ENCODE assay signal across 15 cellular contexts in genomic region chr7:139955098-139955820, GRCh38.
DNase-seq lines count a peak whose midpoint lies in the region; ATAC-seq, FAIRE-seq and TF ChIP-seq lines count a peak whose summit lies in the region.
"Had no signal": no experiment of that assay in that cellular context is flagged by ENCODE, and none has a peak within 500 bp of the region (broad histone marks: within the 10 kb centered on the region; RNA-seq: fewer than 3 reads in every experiment).

No MANE protein-coding gene starts in this region.

- H3K79me2 ChIP-seq in H1 (ENCODE audit: control insufficient read depth in 1 of 2, insufficient read depth in 2 of 2, low read length in 2 of 2), result no peaks in the 10 kb centered on the region

- TF ChIP-seq POLR2A in IMR-90 (IDR thresholded peaks at IDR 0.05; ENCODE audit: low read depth, low read length), result no peak
- no peak for TF ChIP-seq POLR2A in H1 (IDR thresholded peaks at IDR 0.05; ENCODE audit: control extremely low read depth in 1 of 2, low read depth in 2 of 2, low read length in 2 of 2)

- in situ Hi-C loops in IMR-90 (cut with MboI; ENCODE audit: low sequenced_read_pairs), result no loop called here

- no peak for TF ChIP-seq CTCF in IMR-90 (conservative IDR thresholded peaks at IDR 0.05; ENCODE audit: low read depth, low read length)
- no peak for TF ChIP-seq CTCF in H1 (IDR thresholded peaks at IDR 0.05; ENCODE audit: control extremely low read depth in 1 of 3, insufficient read depth in 1 of 3, low read depth in 1 of 3, low read length in 3 of 3)

- no peak for TF ChIP-seq RAD21 in IMR-90 (IDR thresholded peaks at IDR 0.05; ENCODE audit: low read length)
- no peak for TF ChIP-seq RAD21 in H1 (IDR thresholded peaks at IDR 0.05 in 1 of 2, conservative IDR thresholded peaks at IDR 0.05 in 1 of 2; ENCODE audit: low read depth in 2 of 2, low read length in 2 of 2)

- H2AK5ac ChIP-seq in IMR-90 (ENCODE audit: low read depth, low read length), result no peak overlapping the region; the same call in 1 of the 2 replicates
- no peak overlapping the region for H2AK5ac ChIP-seq in H1 (ENCODE audit: low read depth, low read length)
- peak overlapping the region; percentile 6 for H2AK5ac ChIP-seq in neuronal stem cell (ENCODE audit: low read depth, low read length)

- no peak for ATAC-seq in IMR-90 (ENCODE audit: low read depth)
- no peak for ATAC-seq in GM21515 (IDR thresholded peaks at IDR 0.05; ENCODE audit: unreplicated experiment)

- H2BK20ac ChIP-seq in IMR-90 (ENCODE audit: low read depth, low read length) (peak overlapping the region; percentile 57; the same call in 1 of the 2 replicates), H1 (ENCODE audit: low read length) (no peak overlapping the region)

- dilution Hi-C loops in IMR-90 (cut with HindIII; ENCODE audit: low sequenced_read_pairs, unreplicated experiment), result no loop called here

- H2BK5ac ChIP-seq in IMR-90 (ENCODE audit: low read depth, low read length, poor library complexity, severe bottlenecking), result no peak overlapping the region
- no peak overlapping the region for H2BK5ac ChIP-seq in H1 (ENCODE audit: low read depth, low read length)
- H2BK5ac ChIP-seq in neuronal stem cell (ENCODE audit: low read length), result no peak overlapping the region

- no peak overlapping the region; the same call in 1 of the 2 replicates for H3K9ac ChIP-seq in IMR-90 (ENCODE audit: low read depth, low read length)
- H3K9ac ChIP-seq in H1 (replicated peaks in 1 of 4; ENCODE audit: extremely low read depth in 1 of 4, low read depth in 3 of 4, low read length in 3 of 4), result no peak overlapping the region
- no peak overlapping the region for H3K9ac ChIP-seq in neuronal stem cell (ENCODE audit: low read depth, low read length, poor library complexity)
- H3K9ac ChIP-seq: GM23248 had no signal

- H3K27ac ChIP-seq in IMR-90 (ENCODE audit: insufficient read depth, low read length), result peak overlapping the region; percentile 35; the same call in 1 of the 2 replicates
- H3K27ac ChIP-seq in H1 (ENCODE audit: low read depth, low read length), result no peak overlapping the region
- H3K27ac ChIP-seq in neuronal stem cell (replicated peaks; ENCODE audit: low read length), result no peak overlapping the region
- H3K27ac ChIP-seq: C4-2B, GM23248 had no signal

- no peak overlapping the region for H4K91ac ChIP-seq in IMR-90 (ENCODE audit: insufficient read depth, low read depth, low read length)
- H4K91ac ChIP-seq in H1 (replicated peaks; ENCODE audit: insufficient read length, low read length), result no peak overlapping the region
- no peak overlapping the region for H4K91ac ChIP-seq in neuronal stem cell (ENCODE audit: low read depth, low read length, poor library complexity)

- H3K23me2 ChIP-seq in H1 (ENCODE audit: low read depth, low read length), result no peaks in the 10 kb centered on the region

- H3K23ac ChIP-seq in IMR-90 (ENCODE audit: low read depth, low read length), result no peak overlapping the region
- H3K23ac ChIP-seq in H1 (ENCODE audit: insufficient read length), result no peak overlapping the region
- no peak overlapping the region for H3K23ac ChIP-seq in neuronal stem cell (ENCODE audit: low read depth, low read length, poor library complexity)

- H4K8ac ChIP-seq in IMR-90 (ENCODE audit: low read depth in 2 of 2, low read length in 2 of 2) (no peak overlapping the region), H1 (ENCODE audit: extremely low read depth, insufficient read depth, low read length) (no peak overlapping the region), neuronal stem cell (ENCODE audit: low read depth, low read length) (no peak overlapping the region)

- POLR2A ChIA-PET in IMR-90 (lab: Charles Lee; ENCODE audit: unreplicated experiment) (no interaction called here), H1 (lab: Charles Lee; ENCODE audit: partially characterized antibody) (no interaction called here)

- H3K56ac ChIP-seq in IMR-90 (ENCODE audit: extremely low read depth, insufficient read depth, low read length) (no peak overlapping the region), H1 (replicated peaks; ENCODE audit: insufficient read length, low read depth, low read length) (no peak overlapping the region)

- H3K4me3 ChIP-seq in IMR-90 (ENCODE audit: insufficient read depth, low read depth, low read length), result no peak overlapping the region
- H3K4me3 ChIP-seq in H1 (ENCODE audit: extremely low read depth in 1 of 4, insufficient read depth in 2 of 4, low read depth in 3 of 4, low read length in 4 of 4), result no peak overlapping the region
- H3K4me3 ChIP-seq in neuronal stem cell (ENCODE audit: low read length in 2 of 2), result peak overlapping the region in 1 of 2 donors; percentile 8
- H3K4me3 ChIP-seq: GM23248, HAP-1 had no signal

- H2BK12ac ChIP-seq in H1 (ENCODE audit: low read depth, low read length) (no peak overlapping the region), neuronal stem cell (ENCODE audit: low read length) (no peak overlapping the region)

- no peak for FAIRE-seq in H1 (lab: Jason Lieb, UNC)
- FAIRE-seq: A204.1 had no signal

- H3K4me1 ChIP-seq in IMR-90 (ENCODE audit: control insufficient read depth, insufficient read depth, low read length), result peaks cover 19% of the 10 kb centered on the region
- peaks cover 1 to 11% (median 3%) of the 10 kb centered on the region in 4 experiments; a peak in 4 of 7 replicates for H3K4me1 ChIP-seq in H1 (replicated peaks in 1 of 4; ENCODE audit: control insufficient read depth in 3 of 4, insufficient read depth in 4 of 4, low read length in 3 of 4)
- H3K4me1 ChIP-seq in neuronal stem cell (ENCODE audit: control insufficient read depth in 2 of 2, insufficient read depth in 1 of 2, low read depth in 1 of 2, low read length in 2 of 2), result peaks cover 0 to 6% of the 10 kb centered on the region in 2 donors
- H3K4me1 ChIP-seq: HAP-1 had no signal

- H3K36me3 ChIP-seq in IMR-90 (ENCODE audit: control insufficient read depth, insufficient read depth, low read length) (peaks cover 5% of the 10 kb centered on the region; the same call in 1 of the 2 replicates), H1 (ENCODE audit: control insufficient read depth in 2 of 4, insufficient read depth in 4 of 4, low read length in 3 of 4) (no peaks in the 10 kb centered on the region), neuronal stem cell (replicated peaks in 1 of 2; ENCODE audit: control insufficient read depth in 2 of 2, insufficient read depth in 2 of 2, low read length in 2 of 2) (no peaks in the 10 kb centered on the region)
- H3K36me3 ChIP-seq: HAP-1 had no signal

- TF ChIP-seq EP300 in H1 (IDR thresholded peaks at IDR 0.05; ENCODE audit: borderline replicate concordance in 1 of 2, low read depth in 2 of 2, low read length in 2 of 2), result no peak

- H2AFZ ChIP-seq in IMR-90 (replicated peaks; ENCODE audit: low read length, poor library complexity) (no peak overlapping the region), H1 (ENCODE audit: low read length) (0 out of 2 replicates have a peak overlapping the region, but pooled peaks have one; percentile 3), neuronal stem cell (ENCODE audit: low read length) (no peak overlapping the region)
- H2AFZ ChIP-seq: GM23248 had no signal

- no peak overlapping the region for H2AK9ac ChIP-seq in IMR-90 (replicated peaks; ENCODE audit: low read depth, low read length, poor library complexity)

- no peaks in the 10 kb centered on the region for H3K9me3 ChIP-seq in IMR-90 (ENCODE audit: control insufficient read depth, insufficient read depth, low read length)
- H3K9me3 ChIP-seq in H1 (ENCODE audit: insufficient read depth in 2 of 2, low read depth in 1 of 2, low read length in 1 of 2), result no peaks in the 10 kb centered on the region
- H3K9me3 ChIP-seq in neuronal stem cell (replicated peaks in 1 of 2; ENCODE audit: control insufficient read depth in 2 of 2, insufficient read depth in 1 of 2, low read depth in 1 of 2, low read length in 2 of 2), result no peaks in the 10 kb centered on the region
- H3K9me3 ChIP-seq: Caco-2, HAP-1 had no signal

- H3K27me3 ChIP-seq in IMR-90 (ENCODE audit: control insufficient read depth, insufficient read depth, low read length) (peaks cover 2% of the 10 kb centered on the region; the same call in 1 of the 2 replicates), H1 (replicated peaks in 1 of 4; ENCODE audit: control insufficient read depth in 3 of 4, extremely low read depth in 1 of 4, insufficient read depth in 3 of 4, low read length in 3 of 4) (no peaks in the 10 kb centered on the region), neuronal stem cell (ENCODE audit: control insufficient read depth in 3 of 3, insufficient read depth in 3 of 3, low read depth in 1 of 3, low read length in 3 of 3) (peaks cover 0 to 12% (median 0%) of the 10 kb centered on the region in 3 experiments)

- no peak overlapping the region for H3K4me2 ChIP-seq in IMR-90 (ENCODE audit: low read depth, low read length)
- H3K4me2 ChIP-seq in H1 (ENCODE audit: insufficient read depth in 1 of 2, low read depth in 2 of 2, low read length in 2 of 2), result no peak overlapping the region
- no peak overlapping the region for H3K4me2 ChIP-seq in neuronal stem cell (ENCODE audit: insufficient read depth, low read length, poor library complexity, severe bottlenecking)

- H3K4ac ChIP-seq in IMR-90 (ENCODE audit: low read depth, low read length) (no peak overlapping the region; the same call in 1 of the 2 replicates), H1 (replicated peaks; ENCODE audit: insufficient read length, low read depth, low read length) (no peak overlapping the region), neuronal stem cell (ENCODE audit: low read length) (no peak overlapping the region)

- no peaks in the 10 kb centered on the region for H3K79me1 ChIP-seq in IMR-90 (ENCODE audit: low read depth in 1 of 2, low read length in 2 of 2)
- H3K79me1 ChIP-seq in H1 (ENCODE audit: low read depth, low read length), result no peaks in the 10 kb centered on the region
- H3K79me1 ChIP-seq in neuronal stem cell (ENCODE audit: low read depth, low read length), result no peaks in the 10 kb centered on the region

- H3K14ac ChIP-seq in IMR-90 (replicated peaks; ENCODE audit: low read depth, low read length) (no peak overlapping the region), H1 (ENCODE audit: insufficient read length) (no peak overlapping the region), neuronal stem cell (ENCODE audit: low read length) (no peak overlapping the region)

- WGBS in IMR-90 (ENCODE audit: extremely low coverage in 2 of 2, insufficient read length in 1 of 2), 2 experiments, result 88% methylated on average over 16 of the region's 17 CpGs; no CpG with 5 or more reads in 1 of the 2 experiments
- 85% methylated on average over 17 of the region's 17 CpGs; no CpG with 5 or more reads in 1 of the 2 experiments for WGBS in H1 (ENCODE audit: extremely low coverage in 1 of 2, insufficient coverage in 1 of 2, insufficient read length in 1 of 2, insufficient replicate concordance in 2 of 2, low coverage in 1 of 2, low lambda C conversion rate in 2 of 2, missing lambda C conversion rate in 1 of 2), 2 experiments
- WGBS in neuronal stem cell (ENCODE audit: extremely low coverage in 2 of 2, insufficient read length in 2 of 2, insufficient replicate concordance in 1 of 2), 2 donors, result no CpG with 5 or more reads among the region's 17 CpGs

- CTCF ChIA-PET in IMR-90 (lab: Yijun Ruan, JAX), result interaction anchor here (0.6 kb wide), 1 partner anchor 77 kb away, joined by 4 read pairs; no protein-coding TSS in a partner anchor
- CTCF ChIA-PET in H1 (lab: Charles Lee; ENCODE audit: partially characterized antibody), result interaction anchor here (1.2 to 2.7 kb wide), 5 partner anchors 10 to 308 kb away, joined by 3 to 7 read pairs (median 3); no protein-coding TSS in a partner anchor

- peaks cover 10% of the 10 kb centered on the region for H4K20me1 ChIP-seq in IMR-90 (ENCODE audit: insufficient read depth, low read length)
- no peaks in the 10 kb centered on the region for H4K20me1 ChIP-seq in H1 (replicated peaks in 1 of 2; ENCODE audit: control insufficient read depth in 1 of 2, insufficient read depth in 2 of 2, low read length in 2 of 2)

- H3K9me1 ChIP-seq in IMR-90 (ENCODE audit: insufficient read depth, low read length), result peaks cover 12% of the 10 kb centered on the region

- H2BK15ac ChIP-seq in IMR-90 (ENCODE audit: low read depth, low read length) (no peak overlapping the region), H1 (ENCODE audit: low read length) (no peak overlapping the region), neuronal stem cell (ENCODE audit: low read length) (no peak overlapping the region)

- peak; percentile 22 for DNase-seq in ELF-1 (ENCODE audit: low read depth, low spot score)
- no peak for DNase-seq in IMR-90
- DNase-seq in H1 (ENCODE audit: low read depth in 1 of 2, low spot score in 2 of 2), result no peak
- no peak for DNase-seq in neuronal stem cell (ENCODE audit: low spot score)
- no peak for DNase-seq in OCI-M1 (lab: John Stamatoyannopoulos, UW)
- no peak for DNase-seq in stimulated activated CD4-positive, alpha-beta T cell treated with anti-CD3 and anti-CD28 coated beads, Interleukin-1b, Interleukin-23, amount 100 ng/mL, for 48 hours
- DNase-seq: Caco-2; CD8-positive, alpha-beta memory T cell; DND-41; GF-D8; GM23248 had no signal

- H2BK120ac ChIP-seq in IMR-90 (ENCODE audit: low read depth, low read length) (no peak overlapping the region; the same call in 1 of the 2 replicates), H1 (replicated peaks; ENCODE audit: low read depth, low read length) (no peak overlapping the region), neuronal stem cell (ENCODE audit: low read depth, low read length) (no peak overlapping the region)

- no TSS peak for BruUV-seq in IMR-90 (replicated peaks; lab: Mats Ljungman, UMichigan)

- H3K18ac ChIP-seq in IMR-90 (ENCODE audit: low read depth, low read length), result peak overlapping the region; percentile 3; the same call in 1 of the 2 replicates
- 0 out of 2 replicates have a peak overlapping the region, but pooled peaks have one; percentile 38 for H3K18ac ChIP-seq in H1 (ENCODE audit: extremely low read depth, low read length)
- H3K18ac ChIP-seq in neuronal stem cell (ENCODE audit: low read length), result peak overlapping the region; percentile 31

- intact Hi-C loops in IMR-90 (cut with micrococcal nuclease), result no loop called here

- H4K5ac ChIP-seq in IMR-90 (ENCODE audit: low read depth, low read length) (peak overlapping the region; percentile 2; the same call in 1 of the 2 replicates), H1 (ENCODE audit: insufficient read length, low read depth, low read length) (no peak overlapping the region)
